ENCODE assay signal across 8 cellular contexts in genomic region chr2:43193996-43194869, GRCh38. TPM values are rescaled to one million over a fixed set of nuclear protein-coding genes. Genes with fewer than 3 reads are reported as not detected.
DNase-seq lines count a peak whose midpoint lies in the region; ATAC-seq, FAIRE-seq and TF ChIP-seq lines count a peak whose summit lies in the region.

No MANE protein-coding gene starts in this region.

- no peak for TF ChIP-seq POLR2A in HCT116 (IDR thresholded peaks at IDR 0.05; ENCODE audit: borderline replicate concordance, extremely low read depth, insufficient read depth, insufficient read length)
- TF ChIP-seq POLR2A in tibial nerve (IDR thresholded peaks at IDR 0.05), result no peak

- H3K4me2 ChIP-seq in HCT116 (ENCODE audit: low read length), result peak overlapping the region; percentile 55

- H3K4me3 Mint-ChIP-seq in naive B cell, result peak overlapping the region in 7 of 8 donors; percentile 3 to 82 (median 65)

- intact Hi-C loops in HCT116 (cut with micrococcal nuclease), result no loop called here

- H3K9me3 Mint-ChIP-seq in naive B cell, result peaks cover 0 to 1% (median 0%) of the 10 kb centered on the region in 7 donors

- H3K79me2 ChIP-seq in HCT116 (ENCODE audit: insufficient read depth, low read length), result no peaks in the 10 kb centered on the region

- peaks cover 29 to 36% of the 10 kb centered on the region in 2 experiments for H3K4me1 ChIP-seq in HCT116 (ENCODE audit: control insufficient read depth in 1 of 2, insufficient read depth in 2 of 2, low read length in 2 of 2)
- H3K4me1 ChIP-seq in tibial nerve, result peaks cover 0 to 17% (median 0%) of the 10 kb centered on the region in 4 donors

- DNase-seq in GM18507 (ENCODE audit: extremely low spot score, insufficient read length, low read depth), result no peak
- DNase-seq in HCT116 (ENCODE audit: low read depth, low spot score), result no peak
- peak; percentile 92 for DNase-seq in SW480 (ENCODE audit: low spot score)
- no peak for DNase-seq in naive B cell
- DNase-seq in NCI-H1048 (lab: John Stamatoyannopoulos, UW), result no peak
- no peak for DNase-seq in tibial nerve (ENCODE audit: low spot score in 2 of 2)
- no peak for DNase-seq in SW 1271 (lab: John Stamatoyannopoulos, UW)
- no peak for DNase-seq in GDM1 (lab: John Stamatoyannopoulos, UW)

- no peaks in the 10 kb centered on the region for H3K27me3 Mint-ChIP-seq in naive B cell

- peaks cover 40 to 66% (median 57%) of the 10 kb centered on the region in 3 donors for H3K4me1 Mint-ChIP-seq in naive B cell

- H3K9ac ChIP-seq in HCT116 (ENCODE audit: low read length), result peak overlapping the region; percentile 1; the same call in 1 of the 2 replicates

- no peaks in the 10 kb centered on the region for H4K20me1 ChIP-seq in HCT116 (ENCODE audit: insufficient read depth)

- H3K36me3 Mint-ChIP-seq in naive B cell, result peaks cover 0 to 7% of the 10 kb centered on the region in 2 donors

- no TSS peak for BruUV-seq in HCT116 (replicated peaks; lab: Mats Ljungman, UMichigan)

- 72 to 84% methylated on average over 15 of the region's 15 CpGs for WGBS in tibial nerve, 2 donors

- TF ChIP-seq CTCF in HCT116 (IDR thresholded peaks at IDR 0.05 in 2 of 3, conservative IDR thresholded peaks at IDR 0.05 in 1 of 3; ENCODE audit: borderline replicate concordance in 1 of 3, insufficient read depth in 1 of 3, low read depth in 2 of 3, low read length in 2 of 3), result no peak
- TF ChIP-seq CTCF in tibial nerve (IDR thresholded peaks at IDR 0.05), result no peak

- no peak overlapping the region for H2AFZ ChIP-seq in HCT116 (ENCODE audit: low read depth, low read length, poor library complexity, severe bottlenecking)

- ATAC-seq in HCT116 (peak; percentile 22), naive B cell (ENCODE audit: low read depth in 2 of 2) (no peak)

- peak overlapping the region; percentile 25; the same call in 1 of the 2 replicates for H3K27ac ChIP-seq in HCT116 (ENCODE audit: low read depth, low read length)
- peak overlapping the region in 1 of 4 donors; percentile 71 for H3K27ac ChIP-seq in tibial nerve

- H3K27me3 ChIP-seq in HCT116 (ENCODE audit: insufficient read depth, low read length) (no peaks in the 10 kb centered on the region), tibial nerve (no peaks in the 10 kb centered on the region)

- TF ChIP-seq RAD21 in HCT116 (IDR thresholded peaks at IDR 0.05; ENCODE audit: low read depth), result no peak

- no peaks in the 10 kb centered on the region for H3K9me2 ChIP-seq in HCT116 (ENCODE audit: insufficient read depth)

- H3K36me3 ChIP-seq in HCT116 (ENCODE audit: control insufficient read depth in 1 of 2, insufficient read depth in 2 of 2, low read length in 2 of 2) (no peaks in the 10 kb centered on the region), tibial nerve (no peaks in the 10 kb centered on the region)

- RAD21 ChIA-PET in HCT116 (lab: Charles Lee; ENCODE audit: low non-redundant PET in 1 of 2, low total read pairs in 2 of 2, uncharacterized antibody in 2 of 2, unreplicated experiment in 2 of 2), result no interaction called here

- TF ChIP-seq EP300 in tibial nerve (IDR thresholded peaks at IDR 0.05), result no peak

- H3K4me3 ChIP-seq in HCT116 (replicated peaks in 1 of 2; ENCODE audit: low read depth in 1 of 2, low read length in 2 of 2) (no peak overlapping the region), tibial nerve (no peak overlapping the region)

- peak overlapping the region; percentile 92 to 98 (median 97) for H3K27ac Mint-ChIP-seq in naive B cell

- CTCF ChIA-PET in HCT116 (lab: Charles Lee), result no interaction called here

- H3K9me3 ChIP-seq in HCT116 (ENCODE audit: control insufficient read depth in 1 of 2, insufficient read depth in 1 of 2, low read depth in 1 of 2, low read length in 2 of 2) (no peaks in the 10 kb centered on the region), tibial nerve (no peaks in the 10 kb centered on the region)

- POLR2A ChIA-PET in HCT116 (lab: Charles Lee), result no interaction called here

- peak; percentile 71 for FAIRE-seq in GM18507 (lab: Jason Lieb, UNC)

TF ChIP-seq in HCT116, 20 proteins besides CTCF, POLR2A, EP300 and RAD21:
- 0 out of 2 replicates have a peak, but pooled peaks have one; percentile 16 for TF ChIP-seq POLR2AphosphoS5 (IDR thresholded peaks at IDR 0.05; ENCODE audit: low read depth, low read length)
- TF ChIP-seq TCF7L2 (IDR thresholded peaks at IDR 0.05; ENCODE audit: borderline replicate concordance, extremely low read depth, insufficient read depth, insufficient read length), result no peak
TF ChIP-seq in HCT116: peak in this region for 1.

RNA-seq across cellular contexts. Expression of gene ZFP36L2, which starts 32.2 kb away (rescaled TPM):
- 30.3 TPM for total RNA-seq in HCT116 (2021; ENCODE audit: unreplicated experiment)
- 15.7 and 29.3 TPM in 2 replicates for polyA plus RNA-seq in HCT116 (2012)
- 100 to 1,000 TPM; 125 to 367 (median 188) TPM for polyA plus RNA-seq in naive B cell (ENCODE audit: low read depth in 6 of 6)
- total RNA-seq in tibial nerve, result 100 to 1,000 TPM in 3 of 4 donors, 10 to 100 TPM in 1; 90.0 to 141 (median 116) TPM
